ENCODE assay signal across 8 cellular contexts in the genomic region with DNA sequence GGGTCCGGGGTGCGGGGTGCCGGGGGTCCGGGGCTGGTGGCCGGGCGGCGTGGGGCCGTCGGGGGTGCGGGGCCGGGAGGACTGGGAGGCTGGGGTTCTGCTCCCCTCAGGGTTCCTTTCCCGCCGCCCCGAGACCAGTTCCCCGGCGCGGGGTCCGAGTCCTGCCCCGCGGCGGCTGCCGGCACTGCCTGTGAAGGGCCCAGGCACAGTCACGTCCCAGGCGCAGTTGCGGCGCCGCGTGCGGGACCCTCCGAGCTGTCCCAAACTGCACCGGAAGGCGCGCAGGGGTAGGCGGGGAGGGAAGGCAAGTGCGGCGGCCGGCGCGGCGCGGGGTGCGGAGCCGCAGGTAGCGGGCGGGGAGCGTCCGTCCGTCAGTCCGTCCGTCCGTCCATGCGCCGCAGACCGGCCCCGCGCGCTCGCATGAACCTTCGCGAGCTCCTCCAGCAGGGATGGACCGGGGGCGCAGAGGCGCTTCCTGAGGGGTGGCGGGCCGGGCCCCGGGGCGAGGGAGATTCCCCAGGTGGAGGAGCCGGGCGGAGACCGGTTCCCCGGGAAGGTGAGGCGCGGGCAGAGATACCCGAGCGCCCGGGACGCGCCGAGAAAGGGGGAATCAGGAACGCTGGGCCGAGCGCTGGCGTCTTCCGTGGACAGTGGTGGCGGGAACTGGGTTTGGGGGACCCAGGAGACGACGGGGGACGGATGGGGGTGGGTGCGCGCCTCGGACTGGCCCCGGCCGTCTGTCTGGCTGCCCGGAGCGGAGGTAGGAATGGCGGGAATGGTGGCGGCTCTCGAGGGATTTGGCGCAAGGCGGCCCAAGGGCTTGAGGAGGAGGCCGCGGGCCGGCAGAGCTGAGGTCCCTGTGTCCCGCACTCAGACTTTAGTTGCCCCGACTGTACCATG. TPM values are rescaled to one million over a fixed set of nuclear protein-coding genes. Genes with fewer than 3 reads are reported as not detected.
A peak's percentile ranks its signal among the peaks of the same experiment; 100 is the strongest.
DNase-seq lines count a peak whose midpoint lies in the region; ATAC-seq and TF ChIP-seq lines count a peak whose summit lies in the region.

No MANE protein-coding gene starts in this region.

- no peak for TF ChIP-seq CTCF in HCT116 (IDR thresholded peaks at IDR 0.05 in 2 of 3, conservative IDR thresholded peaks at IDR 0.05 in 1 of 3; ENCODE audit: borderline replicate concordance in 1 of 3, insufficient read depth in 1 of 3, low read depth in 2 of 3, low read length in 2 of 3)
- no peak for TF ChIP-seq CTCF in endothelial cell (IDR thresholded peaks at IDR 0.05; ENCODE audit: unreplicated experiment)
- TF ChIP-seq CTCF in neural crest cell (conservative IDR thresholded peaks at IDR 0.05), result no peak

- H4K20me1 ChIP-seq in HCT116 (ENCODE audit: insufficient read depth), result no peaks in the 10 kb centered on the region

- peak overlapping the region; percentile 82 for H3K4me3 Mint-ChIP-seq in activated CD4-positive, alpha-beta T cell treated with anti-CD3 and anti-CD28 coated beads, Interleukin-2, amount 10 ng/mL, durations not matched to agents 24 days and 14 days
- H3K4me3 Mint-ChIP-seq in endothelial cell (ENCODE audit: unreplicated experiment), result peak overlapping the region; percentile 88
- peak overlapping the region; percentile 72 for H3K4me3 Mint-ChIP-seq in neural crest cell

- peak; percentile 46 for ATAC-seq in HCT116
- ATAC-seq in HG03354 (IDR thresholded peaks at IDR 0.05; ENCODE audit: poor library complexity, severe bottlenecking, unreplicated experiment), result no peak
- ATAC-seq in GM18873 (IDR thresholded peaks at IDR 0.05; ENCODE audit: low FRiP score, unreplicated experiment), result no peak

- DNase-seq in HCT116 (ENCODE audit: low read depth, low spot score) (no peak), endothelial cell (ENCODE audit: low spot score) (no peak), neural crest cell (ENCODE audit: low read depth, low spot score) (no peak), HT-29 (ENCODE audit: low spot score) (no peak), epidermal melanocyte (ENCODE audit: insufficient read length, low spot score) (no peak)
- DNase-seq in activated CD4-positive, alpha-beta T cell treated with anti-CD3 and anti-CD28 coated beads, Interleukin-2, amount 10 ng/mL, durations not matched to agents 24 days and 14 days, result peak; percentile 85

- H3K4me3 ChIP-seq in HCT116 (replicated peaks in 1 of 2; ENCODE audit: low read depth in 1 of 2, low read length in 2 of 2), result peak overlapping the region; percentile 40 to 59

- peaks cover 4% of the 10 kb centered on the region for H3K27me3 Mint-ChIP-seq in activated CD4-positive, alpha-beta T cell treated with anti-CD3 and anti-CD28 coated beads, Interleukin-2, amount 10 ng/mL, durations not matched to agents 24 days and 14 days
- H3K27me3 Mint-ChIP-seq in endothelial cell (ENCODE audit: unreplicated experiment) (peaks cover 20% of the 10 kb centered on the region), neural crest cell (ENCODE audit: low read depth) (peaks cover 49% of the 10 kb centered on the region)

- H2AFZ ChIP-seq in HCT116 (ENCODE audit: low read depth, low read length, poor library complexity, severe bottlenecking), result no peak overlapping the region

- H3K9me2 ChIP-seq in HCT116 (ENCODE audit: insufficient read depth), result no peaks in the 10 kb centered on the region

- no peaks in the 10 kb centered on the region for H3K9me3 Mint-ChIP-seq in activated CD4-positive, alpha-beta T cell treated with anti-CD3 and anti-CD28 coated beads, Interleukin-2, amount 10 ng/mL, durations not matched to agents 24 days and 14 days
- H3K9me3 Mint-ChIP-seq in endothelial cell (ENCODE audit: unreplicated experiment), result no peaks in the 10 kb centered on the region
- H3K9me3 Mint-ChIP-seq in neural crest cell, result no peaks in the 10 kb centered on the region

- no peak for TF ChIP-seq RAD21 in HCT116 (IDR thresholded peaks at IDR 0.05; ENCODE audit: low read depth)

- H3K4me2 ChIP-seq in HCT116 (ENCODE audit: low read length), result peak overlapping the region; percentile 72

- CTCF ChIA-PET in HCT116 (lab: Charles Lee), result interaction anchor here (1.2 to 5.2 kb wide), 3 partner anchors 21 to 98 kb away, joined by 3 to 23 read pairs (median 10); no protein-coding TSS in a partner anchor

- TF ChIP-seq POLR2A in HCT116 (IDR thresholded peaks at IDR 0.05; ENCODE audit: borderline replicate concordance, extremely low read depth, insufficient read depth, insufficient read length), result no peak

- intact Hi-C loops in HCT116 (cut with micrococcal nuclease), result no loop called here
- intact Hi-C loops in activated CD4-positive, alpha-beta T cell treated with anti-CD3 and anti-CD28 coated beads, Interleukin-2, amount 10 ng/mL, durations not matched to agents 24 days and 14 days (cut with micrococcal nuclease), result loop anchor here (1.0 kb wide), 2 partner anchors 99 to 101 kb away; no protein-coding TSS in a partner anchor

- H3K27me3 ChIP-seq in HCT116 (ENCODE audit: insufficient read depth, low read length), result no peaks in the 10 kb centered on the region

- BruUV-seq in HCT116 (replicated peaks; lab: Mats Ljungman, UMichigan), result no TSS peak

- no peak overlapping the region; the same call in 1 of the 2 replicates for H3K27ac ChIP-seq in HCT116 (ENCODE audit: low read depth, low read length)

- RAD21 ChIA-PET in HCT116 (lab: Charles Lee; ENCODE audit: low non-redundant PET in 1 of 2, low total read pairs in 2 of 2, uncharacterized antibody in 2 of 2, unreplicated experiment in 2 of 2), result no interaction called here

- no peaks in the 10 kb centered on the region for H3K79me2 ChIP-seq in HCT116 (ENCODE audit: insufficient read depth, low read length)

- H3K27ac Mint-ChIP-seq in activated CD4-positive, alpha-beta T cell treated with anti-CD3 and anti-CD28 coated beads, Interleukin-2, amount 10 ng/mL, durations not matched to agents 24 days and 14 days, result peak overlapping the region; percentile 51
- H3K27ac Mint-ChIP-seq in endothelial cell (ENCODE audit: unreplicated experiment) (no peak overlapping the region), neural crest cell (ENCODE audit: unreplicated experiment) (no peak overlapping the region)

- H3K4me1 Mint-ChIP-seq in activated CD4-positive, alpha-beta T cell treated with anti-CD3 and anti-CD28 coated beads, Interleukin-2, amount 10 ng/mL, durations not matched to agents 24 days and 14 days, result peaks cover 40% of the 10 kb centered on the region
- H3K4me1 Mint-ChIP-seq in endothelial cell (ENCODE audit: unreplicated experiment), result peaks cover 36% of the 10 kb centered on the region
- H3K4me1 Mint-ChIP-seq in neural crest cell, result peaks cover 15% of the 10 kb centered on the region

- H3K36me3 ChIP-seq in HCT116 (ENCODE audit: control insufficient read depth in 1 of 2, insufficient read depth in 2 of 2, low read length in 2 of 2), result no peaks in the 10 kb centered on the region

- H3K4me1 ChIP-seq in HCT116 (ENCODE audit: control insufficient read depth in 1 of 2, insufficient read depth in 2 of 2, low read length in 2 of 2), result peaks cover 0 to 4% of the 10 kb centered on the region in 2 experiments; a peak in 2 of 4 replicates

- H3K9me3 ChIP-seq in HCT116 (ENCODE audit: control insufficient read depth in 1 of 2, insufficient read depth in 1 of 2, low read depth in 1 of 2, low read length in 2 of 2), result no peaks in the 10 kb centered on the region

- peaks cover 9% of the 10 kb centered on the region for H3K36me3 Mint-ChIP-seq in activated CD4-positive, alpha-beta T cell treated with anti-CD3 and anti-CD28 coated beads, Interleukin-2, amount 10 ng/mL, durations not matched to agents 24 days and 14 days (ENCODE audit: low read depth)
- H3K36me3 Mint-ChIP-seq in endothelial cell (ENCODE audit: low read depth, unreplicated experiment), result peaks cover 5% of the 10 kb centered on the region
- no peaks in the 10 kb centered on the region for H3K36me3 Mint-ChIP-seq in neural crest cell (ENCODE audit: low read depth)

- POLR2A ChIA-PET in HCT116 (lab: Charles Lee), result no interaction called here

- peak overlapping the region; percentile 46 for H3K9ac ChIP-seq in HCT116 (ENCODE audit: low read length)

TF ChIP-seq in HCT116, 20 proteins besides CTCF, POLR2A, EP300 and RAD21:
- TF ChIP-seq, protein P1, sequence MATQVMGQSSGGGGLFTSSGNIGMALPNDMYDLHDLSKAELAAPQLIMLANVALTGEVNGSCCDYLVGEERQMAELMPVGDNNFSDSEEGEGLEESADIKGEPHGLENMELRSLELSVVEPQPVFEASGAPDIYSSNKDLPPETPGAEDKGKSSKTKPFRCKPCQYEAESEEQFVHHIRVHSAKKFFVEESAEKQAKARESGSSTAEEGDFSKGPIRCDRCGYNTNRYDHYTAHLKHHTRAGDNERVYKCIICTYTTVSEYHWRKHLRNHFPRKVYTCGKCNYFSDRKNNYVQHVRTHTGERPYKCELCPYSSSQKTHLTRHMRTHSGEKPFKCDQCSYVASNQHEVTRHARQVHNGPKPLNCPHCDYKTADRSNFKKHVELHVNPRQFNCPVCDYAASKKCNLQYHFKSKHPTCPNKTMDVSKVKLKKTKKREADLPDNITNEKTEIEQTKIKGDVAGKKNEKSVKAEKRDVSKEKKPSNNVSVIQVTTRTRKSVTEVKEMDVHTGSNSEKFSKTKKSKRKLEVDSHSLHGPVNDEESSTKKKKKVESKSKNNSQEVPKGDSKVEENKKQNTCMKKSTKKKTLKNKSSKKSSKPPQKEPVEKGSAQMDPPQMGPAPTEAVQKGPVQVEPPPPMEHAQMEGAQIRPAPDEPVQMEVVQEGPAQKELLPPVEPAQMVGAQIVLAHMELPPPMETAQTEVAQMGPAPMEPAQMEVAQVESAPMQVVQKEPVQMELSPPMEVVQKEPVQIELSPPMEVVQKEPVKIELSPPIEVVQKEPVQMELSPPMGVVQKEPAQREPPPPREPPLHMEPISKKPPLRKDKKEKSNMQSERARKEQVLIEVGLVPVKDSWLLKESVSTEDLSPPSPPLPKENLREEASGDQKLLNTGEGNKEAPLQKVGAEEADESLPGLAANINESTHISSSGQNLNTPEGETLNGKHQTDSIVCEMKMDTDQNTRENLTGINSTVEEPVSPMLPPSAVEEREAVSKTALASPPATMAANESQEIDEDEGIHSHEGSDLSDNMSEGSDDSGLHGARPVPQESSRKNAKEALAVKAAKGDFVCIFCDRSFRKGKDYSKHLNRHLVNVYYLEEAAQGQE (IDR thresholded peaks at IDR 0.05; ENCODE audit: low read depth), result no peak
- no peak for TF ChIP-seq ELF1 (IDR thresholded peaks at IDR 0.05; ENCODE audit: borderline replicate concordance, low read depth)

RNA-seq across cellular contexts. Expression of a gene that starts 3.1 kb away (rescaled TPM):
- total RNA-seq in HCT116 (2021; ENCODE audit: unreplicated experiment) (3.6 TPM), endothelial cell (ENCODE audit: unreplicated experiment) (18.5 TPM), neural crest cell (2.1 and 2.8 TPM in 2 replicates)
- polyA plus RNA-seq in HCT116 (2012), result 3.1 and 3.3 TPM in 2 replicates
- 34.9 and 36.2 TPM in 2 replicates for total RNA-seq in activated CD4-positive, alpha-beta T cell treated with anti-CD3 and anti-CD28 coated beads, Interleukin-2, amount 10 ng/mL, durations not matched to agents 24 days and 14 days
- total RNA-seq in HT-29 (2014; rRNA removed; shearing (Covaris generic)), result 0.36 and 0.44 TPM in 2 replicates
